Comparison of ENCODE assay signal across 1 cellular context in the genomic region with DNA sequence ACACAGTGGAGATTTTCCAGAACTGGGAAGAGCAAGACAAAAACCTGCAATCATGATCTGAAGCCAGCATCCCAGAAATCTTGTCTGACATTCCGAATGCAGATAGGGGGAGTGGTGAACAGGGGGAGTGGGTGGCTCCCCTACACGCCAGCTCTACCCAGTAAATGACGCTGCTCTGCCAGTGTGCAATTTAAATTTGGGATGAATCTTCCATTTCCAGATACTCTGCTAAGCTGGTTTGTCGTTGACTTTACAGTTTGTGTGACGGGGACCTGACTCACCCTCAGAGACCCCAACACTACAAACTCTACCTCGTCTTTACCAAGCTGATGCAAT.
TF ChIP-seq lines count a peak whose summit lies in the region.

No MANE protein-coding gene starts in this region.

TF ChIP-seq in WTC11, 78 proteins besides CTCF, POLR2A, EP300 and RAD21 (continued from another document):
- TF ChIP-seq AFF4 (CRISPR knock-in tag; IDR thresholded peaks at IDR 0.05; ENCODE audit: borderline replicate concordance) (no peak), IRF1 (CRISPR knock-in tag; IDR thresholded peaks at IDR 0.05) (no peak), TEAD4 (CRISPR knock-in tag; IDR thresholded peaks at IDR 0.05) (no peak), AR (CRISPR knock-in tag; IDR thresholded peaks at IDR 0.05) (no peak), MLX (CRISPR knock-in tag; IDR thresholded peaks at IDR 0.05) (no peak), RORB (CRISPR knock-in tag; IDR thresholded peaks at IDR 0.05) (no peak), SOX15 (CRISPR knock-in tag; IDR thresholded peaks at IDR 0.05) (no peak)
- TF ChIP-seq, protein P1, sequence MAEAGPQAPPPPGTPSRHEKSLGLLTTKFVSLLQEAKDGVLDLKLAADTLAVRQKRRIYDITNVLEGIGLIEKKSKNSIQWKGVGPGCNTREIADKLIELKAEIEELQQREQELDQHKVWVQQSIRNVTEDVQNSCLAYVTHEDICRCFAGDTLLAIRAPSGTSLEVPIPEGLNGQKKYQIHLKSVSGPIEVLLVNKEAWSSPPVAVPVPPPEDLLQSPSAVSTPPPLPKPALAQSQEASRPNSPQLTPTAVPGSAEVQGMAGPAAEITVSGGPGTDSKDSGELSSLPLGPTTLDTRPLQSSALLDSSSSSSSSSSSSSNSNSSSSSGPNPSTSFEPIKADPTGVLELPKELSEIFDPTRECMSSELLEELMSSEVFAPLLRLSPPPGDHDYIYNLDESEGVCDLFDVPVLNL (CRISPR knock-in tag; IDR thresholded peaks at IDR 0.05; ENCODE audit: borderline replicate concordance, low read depth) = no peak
- TF ChIP-seq, protein P2, sequence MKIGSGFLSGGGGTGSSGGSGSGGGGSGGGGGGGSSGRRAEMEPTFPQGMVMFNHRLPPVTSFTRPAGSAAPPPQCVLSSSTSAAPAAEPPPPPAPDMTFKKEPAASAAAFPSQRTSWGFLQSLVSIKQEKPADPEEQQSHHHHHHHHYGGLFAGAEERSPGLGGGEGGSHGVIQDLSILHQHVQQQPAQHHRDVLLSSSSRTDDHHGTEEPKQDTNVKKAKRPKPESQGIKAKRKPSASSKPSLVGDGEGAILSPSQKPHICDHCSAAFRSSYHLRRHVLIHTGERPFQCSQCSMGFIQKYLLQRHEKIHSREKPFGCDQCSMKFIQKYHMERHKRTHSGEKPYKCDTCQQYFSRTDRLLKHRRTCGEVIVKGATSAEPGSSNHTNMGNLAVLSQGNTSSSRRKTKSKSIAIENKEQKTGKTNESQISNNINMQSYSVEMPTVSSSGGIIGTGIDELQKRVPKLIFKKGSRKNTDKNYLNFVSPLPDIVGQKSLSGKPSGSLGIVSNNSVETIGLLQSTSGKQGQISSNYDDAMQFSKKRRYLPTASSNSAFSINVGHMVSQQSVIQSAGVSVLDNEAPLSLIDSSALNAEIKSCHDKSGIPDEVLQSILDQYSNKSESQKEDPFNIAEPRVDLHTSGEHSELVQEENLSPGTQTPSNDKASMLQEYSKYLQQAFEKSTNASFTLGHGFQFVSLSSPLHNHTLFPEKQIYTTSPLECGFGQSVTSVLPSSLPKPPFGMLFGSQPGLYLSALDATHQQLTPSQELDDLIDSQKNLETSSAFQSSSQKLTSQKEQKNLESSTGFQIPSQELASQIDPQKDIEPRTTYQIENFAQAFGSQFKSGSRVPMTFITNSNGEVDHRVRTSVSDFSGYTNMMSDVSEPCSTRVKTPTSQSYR (CRISPR knock-in tag; IDR thresholded peaks at IDR 0.05) = no peak
- TF ChIP-seq, protein P3, sequence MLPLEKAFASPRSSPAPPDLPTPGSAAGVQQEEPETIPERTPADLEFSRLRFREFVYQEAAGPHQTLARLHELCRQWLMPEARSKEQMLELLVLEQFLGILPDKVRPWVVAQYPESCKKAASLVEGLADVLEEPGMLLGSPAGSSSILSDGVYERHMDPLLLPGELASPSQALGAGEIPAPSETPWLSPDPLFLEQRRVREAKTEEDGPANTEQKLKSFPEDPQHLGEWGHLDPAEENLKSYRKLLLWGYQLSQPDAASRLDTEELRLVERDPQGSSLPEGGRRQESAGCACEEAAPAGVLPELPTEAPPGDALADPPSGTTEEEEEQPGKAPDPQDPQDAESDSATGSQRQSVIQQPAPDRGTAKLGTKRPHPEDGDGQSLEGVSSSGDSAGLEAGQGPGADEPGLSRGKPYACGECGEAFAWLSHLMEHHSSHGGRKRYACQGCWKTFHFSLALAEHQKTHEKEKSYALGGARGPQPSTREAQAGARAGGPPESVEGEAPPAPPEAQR (CRISPR knock-in tag; IDR thresholded peaks at IDR 0.05) = no peak
